In genomic region chr12:83660727-83661126, GRCh38 we compare ENCODE assay signal across 33 cellular contexts.
"Had no signal": no experiment of that assay in that cellular context is flagged by ENCODE, and none has a peak within 500 bp of the region (broad histone marks: within the 10 kb centered on the region; RNA-seq: fewer than 3 reads in every experiment).

No MANE protein-coding gene starts in this region.

- H3K9ac ChIP-seq: KMS-11 had no signal

- H3K27ac ChIP-seq: KMS-11 had no signal

- H3K27me3 ChIP-seq: MG63 had no signal

- H3K36me3 ChIP-seq: MG63 had no signal

- DNase-seq: Karpas-422, Kasumi-1, MG63, MM.1S, MV-4-11, NCI-H1048, NCI-H1092, NCI-H1092 treated with DMSO at 0.1 percent for 48 hours, NCI-H1105, NCI-H1105 treated with DMSO at 0.1 percent for 48 hours, NCI-H1417 treated with DMSO at 0.1 percent for 48 hours, NCI-H1436, NCI-H1436 treated with DMSO at 0.1 percent for 48 hours, NCI-H146, NCI-H1694, NCI-H1694 treated with DMSO at 0.1 percent for 48 hours, NCI-H187, NCI-H187 treated with DMSO at 0.1 percent for 48 hours, NCI-H1930, NCI-H2029, NCI-H2029 treated with DMSO at 0.1 percent for 48 hours, NCI-H2081, NCI-H2081 treated with DMSO at 0.1 percent for 48 hours, NCI-H2107, NCI-H2171, NCI-H2171 treated with DMSO at 0.1 percent for 48 hours, NCI-H2227 treated with DMSO at 0.1 percent for 48 hours, NCI-H226, NCI-H345, NCI-H446, NCI-H446 treated with DMSO at 0.1 percent for 48 hours, NCI-H510A had no signal

- H3K9me3 ChIP-seq: MG63 had no signal

- H3K4me2 ChIP-seq: KMS-11 had no signal

- H3K4me3 ChIP-seq: MG63 had no signal
